Comparison of ENCODE assay signal across 9 cellular contexts in the genomic region with DNA sequence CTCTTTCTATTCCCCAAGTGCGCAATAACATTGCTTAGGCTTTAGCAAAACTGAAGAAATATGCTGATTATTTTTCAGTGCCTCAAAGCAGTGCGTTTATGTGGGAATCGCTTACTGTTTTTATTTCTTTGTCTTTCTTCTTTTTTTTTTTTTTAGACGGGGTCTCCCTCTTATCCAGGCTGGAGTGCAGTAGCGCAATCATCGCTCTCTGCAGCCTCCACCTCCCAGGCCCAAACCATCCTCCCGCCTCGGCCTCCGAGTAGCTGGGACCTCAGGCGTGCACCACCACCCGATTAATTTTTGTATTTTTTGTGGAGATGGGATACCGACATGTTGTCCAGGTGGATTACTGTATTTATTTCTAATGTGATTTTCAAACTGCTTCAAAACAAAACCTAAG. TPM values are rescaled to one million over a fixed set of nuclear protein-coding genes. Genes with fewer than 3 reads are reported as not detected.
A peak's percentile ranks its signal among the peaks of the same experiment; 100 is the strongest.
DNase-seq lines count a peak whose midpoint lies in the region; FAIRE-seq and TF ChIP-seq lines count a peak whose summit lies in the region.
"Had no signal": no experiment of that assay in that cellular context is flagged by ENCODE, and none has a peak within 500 bp of the region (broad histone marks: within the 10 kb centered on the region; RNA-seq: fewer than 3 reads in every experiment).

No MANE protein-coding gene starts in this region.

- no peak overlapping the region for H2BK5ac ChIP-seq in H1 (ENCODE audit: low read depth, low read length)

- peaks cover 12 to 18% of the 10 kb centered on the region in 2 donors for H3K36me3 Mint-ChIP-seq in CD4-positive, alpha-beta memory T cell

- H3K79me2 ChIP-seq in H1 (ENCODE audit: control insufficient read depth in 1 of 2, insufficient read depth in 2 of 2, low read length in 2 of 2) = peaks cover 0 to 14% of the 10 kb centered on the region in 2 experiments; a peak in 2 of 4 replicates

- H3K9ac ChIP-seq in NT2/D1 (ENCODE audit: insufficient read length, low read depth) = peak overlapping the region; percentile 88
- no peak overlapping the region; a peak in 1 of 7 replicates for H3K9ac ChIP-seq in H1 (replicated peaks in 1 of 4; ENCODE audit: extremely low read depth in 1 of 4, low read depth in 3 of 4, low read length in 3 of 4)

- intact Hi-C loops in CD4-positive, alpha-beta memory T cell (cut with micrococcal nuclease) = loop anchor here (2.0 kb wide), 1 partner anchor 60 kb away; the partner anchor contains the start of gene SFXN4

- H3K27me3 Mint-ChIP-seq in CD4-positive, alpha-beta memory T cell = no peaks in the 10 kb centered on the region

- H2BK120ac ChIP-seq in H1 (replicated peaks; ENCODE audit: low read depth, low read length) = no peak overlapping the region

- H3K36me3 ChIP-seq in CD4-positive, alpha-beta memory T cell (ENCODE audit: insufficient read depth, low read length) = peaks cover 4% of the 10 kb centered on the region
- H3K36me3 ChIP-seq in NT2/D1 (ENCODE audit: insufficient read depth, insufficient read length, low read length) (peaks cover 13% of the 10 kb centered on the region), H1 (ENCODE audit: control insufficient read depth in 2 of 4, insufficient read depth in 4 of 4, low read length in 3 of 4) (peaks cover 3 to 26% (median 9%) of the 10 kb centered on the region in 4 experiments; a peak in 6 of 8 replicates), neuron (ENCODE audit: insufficient read depth, low read length) (peaks cover 22% of the 10 kb centered on the region), small intestine (ENCODE audit: control insufficient read depth in 2 of 2, insufficient read depth in 2 of 2, low read length in 2 of 2) (peaks cover 4% of the 10 kb centered on the region in 2 donors)
- H3K36me3 ChIP-seq: uterus had no signal

- H3K27me3 ChIP-seq in CD4-positive, alpha-beta memory T cell (ENCODE audit: insufficient read depth, low read length) = no peaks in the 10 kb centered on the region
- H3K27me3 ChIP-seq in NT2/D1 (ENCODE audit: insufficient read depth, insufficient read length) = no peaks in the 10 kb centered on the region
- no peaks in the 10 kb centered on the region for H3K27me3 ChIP-seq in H1 (replicated peaks in 1 of 4; ENCODE audit: control insufficient read depth in 3 of 4, extremely low read depth in 1 of 4, insufficient read depth in 3 of 4, low read length in 3 of 4)
- no peaks in the 10 kb centered on the region for H3K27me3 ChIP-seq in neuron (ENCODE audit: insufficient read depth, low read length)
- no peaks in the 10 kb centered on the region for H3K27me3 ChIP-seq in small intestine (ENCODE audit: control insufficient read depth in 2 of 2, insufficient read depth in 2 of 2, low read length in 2 of 2)
- H3K27me3 ChIP-seq: uterus had no signal

- no peak overlapping the region for H2BK20ac ChIP-seq in H1 (ENCODE audit: low read length)

- H3K4ac ChIP-seq in H1 (replicated peaks; ENCODE audit: insufficient read length, low read depth, low read length) = no peak overlapping the region

- no peak for TF ChIP-seq RAD21 in H1 (IDR thresholded peaks at IDR 0.05 in 1 of 2, conservative IDR thresholded peaks at IDR 0.05 in 1 of 2; ENCODE audit: low read depth in 2 of 2, low read length in 2 of 2)

- no peak overlapping the region for H3K27ac ChIP-seq in CD4-positive, alpha-beta memory T cell (ENCODE audit: low read depth, low read length)
- no peak overlapping the region for H3K27ac ChIP-seq in H1 (ENCODE audit: low read depth, low read length)
- H3K27ac ChIP-seq in small intestine (ENCODE audit: low read depth in 1 of 2, low read length in 1 of 2) = no peak overlapping the region

- no peak for TF ChIP-seq POLR2A in H1 (IDR thresholded peaks at IDR 0.05; ENCODE audit: control extremely low read depth in 1 of 2, low read depth in 2 of 2, low read length in 2 of 2)

- H4K5ac ChIP-seq in H1 (ENCODE audit: insufficient read length, low read depth, low read length) = no peak overlapping the region

- H2AFZ ChIP-seq in H1 (ENCODE audit: low read length) = no peak overlapping the region
- H2AFZ ChIP-seq in neuron (ENCODE audit: low read depth, low read length) = no peak overlapping the region

- CTCF ChIA-PET in CD4-positive, alpha-beta memory T cell (lab: Charles Lee; ENCODE audit: partially characterized antibody) = interaction anchor here (1.0 to 2.9 kb wide), 9 partner anchors 10 to 60 kb away, joined by 3 to 11 read pairs (median 5); partner anchors contain the start of gene EIF3A
- CTCF ChIA-PET in H1 (lab: Charles Lee; ENCODE audit: partially characterized antibody) = interaction anchor here (0.6 kb wide), 1 partner anchor 199 kb away, joined by 3 read pairs; no protein-coding TSS in a partner anchor

- peak overlapping the region; percentile 52 to 59 for H3K4me3 ChIP-seq in CD4-positive, alpha-beta memory T cell (ENCODE audit: low read length in 2 of 2)
- peak overlapping the region; percentile 80 for H3K4me3 ChIP-seq in NT2/D1 (ENCODE audit: insufficient read length, low read depth)
- peak overlapping the region; percentile 68 to 93 (median 88); a peak in 5 of 8 replicates for H3K4me3 ChIP-seq in H1 (ENCODE audit: extremely low read depth in 1 of 4, insufficient read depth in 2 of 4, low read depth in 3 of 4, low read length in 4 of 4)
- peak overlapping the region; percentile 98 for H3K4me3 ChIP-seq in neuron (ENCODE audit: low read length)
- H3K4me3 ChIP-seq in small intestine (ENCODE audit: low read depth in 1 of 2, low read length in 2 of 2) = no peak overlapping the region

- no peak overlapping the region for H3K23ac ChIP-seq in H1 (ENCODE audit: insufficient read length)

- no peaks in the 10 kb centered on the region for H3K79me1 ChIP-seq in H1 (ENCODE audit: low read depth, low read length)

- H3K27ac Mint-ChIP-seq in CD4-positive, alpha-beta memory T cell = peak overlapping the region; percentile 29 to 81 (median 70)

- H3K56ac ChIP-seq in H1 (replicated peaks; ENCODE audit: insufficient read length, low read depth, low read length) = no peak overlapping the region

- H4K8ac ChIP-seq in H1 (ENCODE audit: extremely low read depth, insufficient read depth, low read length) = no peak overlapping the region; the same call in 1 of the 2 replicates

- H3K18ac ChIP-seq in H1 (ENCODE audit: extremely low read depth, low read length) = no peak overlapping the region

- peaks cover 34% of the 10 kb centered on the region for H3K4me1 ChIP-seq in CD4-positive, alpha-beta memory T cell (ENCODE audit: insufficient read depth, low read length)
- H3K4me1 ChIP-seq in NT2/D1 (ENCODE audit: insufficient read depth, insufficient read length) (no peaks in the 10 kb centered on the region), H1 (replicated peaks in 1 of 4; ENCODE audit: control insufficient read depth in 3 of 4, insufficient read depth in 4 of 4, low read length in 3 of 4) (peaks cover 0 to 3% (median 0%) of the 10 kb centered on the region in 4 experiments; a peak in 1 of 7 replicates), neuron (ENCODE audit: insufficient read depth, low read length) (peaks cover 8% of the 10 kb centered on the region), small intestine (ENCODE audit: control insufficient read depth in 2 of 2, insufficient read depth in 1 of 2, low read depth in 1 of 2, low read length in 1 of 2) (peaks cover 2 to 6% of the 10 kb centered on the region in 2 donors)

- H2BK15ac ChIP-seq in H1 (ENCODE audit: low read length) = no peak overlapping the region

- no peak overlapping the region for H3K14ac ChIP-seq in H1 (ENCODE audit: insufficient read length)

- TF ChIP-seq CTCF in H1 (IDR thresholded peaks at IDR 0.05; ENCODE audit: control extremely low read depth in 1 of 3, insufficient read depth in 1 of 3, low read depth in 1 of 3, low read length in 3 of 3) = no peak

- no peak for TF ChIP-seq EP300 in H1 (IDR thresholded peaks at IDR 0.05; ENCODE audit: borderline replicate concordance in 1 of 2, low read depth in 2 of 2, low read length in 2 of 2)

- no peaks in the 10 kb centered on the region for H3K9me3 Mint-ChIP-seq in CD4-positive, alpha-beta memory T cell

- H4K20me1 ChIP-seq in H1 (replicated peaks in 1 of 2; ENCODE audit: control insufficient read depth in 1 of 2, insufficient read depth in 2 of 2, low read length in 2 of 2) = peaks cover 0 to 2% of the 10 kb centered on the region in 2 experiments

- H3K9me3 ChIP-seq in CD4-positive, alpha-beta memory T cell (ENCODE audit: control insufficient read depth in 1 of 2, low read length in 2 of 2) = no peaks in the 10 kb centered on the region
- H3K9me3 ChIP-seq in NT2/D1 (ENCODE audit: insufficient read depth, low read length) = no peaks in the 10 kb centered on the region
- no peaks in the 10 kb centered on the region for H3K9me3 ChIP-seq in H1 (ENCODE audit: insufficient read depth in 2 of 2, low read depth in 1 of 2, low read length in 1 of 2)
- H3K9me3 ChIP-seq in neuron (ENCODE audit: low read length) = no peaks in the 10 kb centered on the region
- H3K9me3 ChIP-seq in small intestine (ENCODE audit: control insufficient read depth, low read depth) = no peaks in the 10 kb centered on the region
- H3K9me3 ChIP-seq: uterus had no signal

- WGBS in H1 (ENCODE audit: extremely low coverage in 1 of 2, insufficient coverage in 1 of 2, insufficient read length in 1 of 2, insufficient replicate concordance in 2 of 2, low coverage in 1 of 2, low lambda C conversion rate in 2 of 2, missing lambda C conversion rate in 1 of 2), 2 experiments = 93% methylated on average over 10 of the region's 12 CpGs; no CpG with 5 or more reads in 1 of the 2 experiments
- 89 to 90% (median 89%) methylated on average over 12 of the region's 12 CpGs for WGBS in small intestine, 3 donors

- FAIRE-seq in H1 (lab: Jason Lieb, UNC) (no peak), small intestine (lab: Jason Lieb, UNC) (no peak)

- peak overlapping the region; percentile 72 to 85 (median 78) for H3K4me3 Mint-ChIP-seq in CD4-positive, alpha-beta memory T cell

- DNase-seq in CD4-positive, alpha-beta memory T cell = no peak
- no peak for DNase-seq in NT2/D1 (ENCODE audit: low read depth, low spot score)
- DNase-seq in H1 (ENCODE audit: low read depth in 1 of 2, low spot score in 2 of 2) = no peak
- DNase-seq in NCI-H82 treated with DMSO at 0.1 percent for 48 hours (lab: John Stamatoyannopoulos, UW; ENCODE audit: unreplicated experiment) = no peak
- no peak for DNase-seq in small intestine
- DNase-seq in HuH-7 (ENCODE audit: low spot score) = no peak
- DNase-seq in anterior cingulate cortex (lab: John Stamatoyannopoulos, UW) = no peak

- H3K4me1 Mint-ChIP-seq in CD4-positive, alpha-beta memory T cell = peaks cover 14 to 45% (median 34%) of the 10 kb centered on the region in 4 donors

- H2AK5ac ChIP-seq in H1 (ENCODE audit: low read depth, low read length) = no peak overlapping the region

- H4K91ac ChIP-seq in H1 (replicated peaks; ENCODE audit: insufficient read length, low read length) = no peak overlapping the region

- POLR2A ChIA-PET in CD4-positive, alpha-beta memory T cell (lab: Charles Lee; ENCODE audit: partially characterized antibody) = interaction anchor here (1.1 to 9.3 kb wide), 15 partner anchors 10 to 102 kb away, joined by 4 to 179 read pairs (median 8); partner anchors contain the start of genes EIF3A, GRK5, NANOS1 and SFXN4
- POLR2A ChIA-PET in H1 (lab: Charles Lee; ENCODE audit: partially characterized antibody) = interaction anchor here (0.7 to 2.4 kb wide), 6 partner anchors 11 to 76 kb away, joined by 3 to 23 read pairs (median 6); partner anchors contain the start of genes EIF3A and NANOS1

- H2BK12ac ChIP-seq in H1 (ENCODE audit: low read depth, low read length) = no peak overlapping the region

- peaks cover 6% of the 10 kb centered on the region; the same call in 1 of the 2 replicates for H3K23me2 ChIP-seq in H1 (ENCODE audit: low read depth, low read length)

- H3K4me2 ChIP-seq in H1 (ENCODE audit: insufficient read depth in 1 of 2, low read depth in 2 of 2, low read length in 2 of 2) = peak overlapping the region; percentile 63 to 92

RNA-seq across cellular contexts. Expression of gene DENND10, which starts 1.2 kb away (rescaled TPM):
- total RNA-seq in CD4-positive, alpha-beta memory T cell = 10 to 100 TPM; 48.0 to 53.4 TPM
- 10 to 100 TPM; 54.9 to 76.7 TPM for polyA plus RNA-seq in CD4-positive, alpha-beta memory T cell
- 61.6 and 64.4 TPM in 2 replicates for total RNA-seq in H1 (2021; fragmentation: NEBNext Ultra II Directional; extraction: Animal tissue kit (Norgen Biotek cat#: 25700))
- polyA plus RNA-seq in H1 (2011; rRNA removed) (36.3 and 49.3 TPM in 2 replicates), small intestine (10 to 100 TPM; 20.3 to 32.4 (median 29.2) TPM)
- 61.0 TPM for polyA plus RNA-seq in H1 (2011; cell fraction: cytosol; rRNA removed)
- polyA plus RNA-seq in H1 (2011; cell fraction: nucleus; rRNA removed) = 106 TPM
- polyA plus RNA-seq in H1 (2012, experiment 1 of 2) = 54.3 to 64.3 TPM (median 60.4 TPM) in 4 replicates
- polyA plus RNA-seq in H1 (2012, experiment 2 of 2) = 7.6 TPM
- 81.8 TPM for polyA plus RNA-seq in H1 (2013, experiment 1 of 2)
- polyA plus RNA-seq in H1 (2013, experiment 2 of 2) = 74.9 TPM
- 90.0 and 92.4 TPM in 2 replicates for polyA minus RNA-seq in H1 (2011; rRNA and poly(A)+ RNA removed)
- polyA minus RNA-seq in H1 (2011; cell fraction: cytosol; rRNA and poly(A)+ RNA removed) = 38.4 TPM
- polyA minus RNA-seq in H1 (2011; cell fraction: nucleus; rRNA and poly(A)+ RNA removed) = 105 TPM

RNA-seq across cellular contexts. Expression of gene EIF3A, which starts 24.5 kb away (rescaled TPM):
- 100 to 1,000 TPM; 122 to 129 TPM for total RNA-seq in CD4-positive, alpha-beta memory T cell
- polyA plus RNA-seq in CD4-positive, alpha-beta memory T cell = 10 to 100 TPM; 29.8 to 81.7 TPM
- 209 and 210 TPM in 2 replicates for total RNA-seq in H1 (2021; fragmentation: NEBNext Ultra II Directional; extraction: Animal tissue kit (Norgen Biotek cat#: 25700))
- polyA plus RNA-seq in H1 (2011; rRNA removed) = 26.8 and 33.5 TPM in 2 replicates
- 50.5 TPM for polyA plus RNA-seq in H1 (2011; cell fraction: cytosol; rRNA removed)
- 46.8 TPM for polyA plus RNA-seq in H1 (2011; cell fraction: nucleus; rRNA removed)
- 164 to 230 TPM (median 189 TPM) in 4 replicates for polyA plus RNA-seq in H1 (2012, experiment 1 of 2)
- polyA plus RNA-seq in H1 (2012, experiment 2 of 2) = 9.9 TPM
- polyA plus RNA-seq in H1 (2013, experiment 1 of 2) = 159 TPM
- 182 TPM for polyA plus RNA-seq in H1 (2013, experiment 2 of 2)
- polyA minus RNA-seq in H1 (2011; rRNA and poly(A)+ RNA removed) = 82.5 and 124 TPM in 2 replicates
- 103 TPM for polyA minus RNA-seq in H1 (2011; cell fraction: cytosol; rRNA and poly(A)+ RNA removed)
- 125 TPM for polyA minus RNA-seq in H1 (2011; cell fraction: nucleus; rRNA and poly(A)+ RNA removed)
- polyA plus RNA-seq in small intestine = 10 to 100 TPM; 41.8 to 63.6 (median 41.9) TPM

Comparison
In these comparisons a context has a peak if more than half of its experiments do, and no peak if none do; other contexts are left out.
1. H3K4me3 ChIP-seq: peak in CD4-positive, alpha-beta memory T cell (2 of 2), NT2/D1 (single experiment), H1 (4 of 4) and neuron (single experiment); none in small intestine (0 of 2).